In genomic region chr2:98044730-98045129, GRCh38 we compare ENCODE assay signal across 8 cellular contexts. TPM values are rescaled to one million over a fixed set of nuclear protein-coding genes. Genes with fewer than 3 reads are reported as not detected.
"Had no signal": no experiment of that assay in that cellular context is flagged by ENCODE, and none has a peak within 500 bp of the region (broad histone marks: within the 10 kb centered on the region; RNA-seq: fewer than 3 reads in every experiment).

No MANE protein-coding gene starts in this region.

RNA-seq across cellular contexts. Expression of gene VWA3B, which starts 42.2 kb away (rescaled TPM):
- total RNA-seq: OCI-LY7, PC-3, PC-9, RPMI7951, SJCRH30, SJSA1, SK-MEL-5 had no signal
- polyA plus RNA-seq: SK-N-SH had no signal
